8 cellular contexts compared by ENCODE assay signal in genomic region chr12:123119808-123120207, GRCh38. TPM values are rescaled to one million over a fixed set of nuclear protein-coding genes. Genes with fewer than 3 reads are reported as not detected.
DNase-seq lines count a peak whose midpoint lies in the region; ATAC-seq and TF ChIP-seq lines count a peak whose summit lies in the region.

No MANE protein-coding gene starts in this region.

- no peak overlapping the region for H2BK15ac ChIP-seq in IMR-90 (ENCODE audit: low read depth, low read length)

- no peaks in the 10 kb centered on the region for H3K27me3 ChIP-seq in CD4-positive, alpha-beta T cell (ENCODE audit: control insufficient read depth, insufficient read depth, low read length)
- H3K27me3 ChIP-seq in IMR-90 (ENCODE audit: control insufficient read depth, insufficient read depth, low read length), result no peaks in the 10 kb centered on the region
- no peaks in the 10 kb centered on the region for H3K27me3 ChIP-seq in right lobe of liver

- H3K4me1 ChIP-seq in IMR-90 (ENCODE audit: control insufficient read depth, insufficient read depth, low read length), result peaks cover 23% of the 10 kb centered on the region
- H3K4me1 ChIP-seq in right lobe of liver, result peaks cover 0 to 42% (median 15%) of the 10 kb centered on the region in 4 donors

- peaks cover 7% of the 10 kb centered on the region for H3K36me3 Mint-ChIP-seq in CD4-positive, alpha-beta T cell (ENCODE audit: low read depth)
- no peaks in the 10 kb centered on the region for H3K36me3 Mint-ChIP-seq in CD14-positive monocyte

- no peak overlapping the region for H2AFZ ChIP-seq in IMR-90 (replicated peaks; ENCODE audit: low read length, poor library complexity)

- peak overlapping the region; percentile 58 for H3K27ac ChIP-seq in CD4-positive, alpha-beta T cell (ENCODE audit: low read depth, low read length)
- no peak overlapping the region for H3K27ac ChIP-seq in IMR-90 (ENCODE audit: insufficient read depth, low read length)
- no peak overlapping the region for H3K27ac ChIP-seq in right lobe of liver

- intact Hi-C loops in CD4-positive, alpha-beta T cell (cut with DNase I, micrococcal nuclease), result loop anchor here in 1 of 2 experiments (2.0 kb wide), 1 partner anchor 45 kb away; no protein-coding TSS in a partner anchor
- intact Hi-C loops in IMR-90 (cut with micrococcal nuclease) (no loop called here), CD14-positive monocyte (cut with micrococcal nuclease) (no loop called here), right lobe of liver (cut with DNase I) (no loop called here)

- no peak overlapping the region for H2BK5ac ChIP-seq in IMR-90 (ENCODE audit: low read depth, low read length, poor library complexity, severe bottlenecking)

- H3K9me1 ChIP-seq in IMR-90 (ENCODE audit: insufficient read depth, low read length), result peaks cover 30% of the 10 kb centered on the region

- no peak overlapping the region for H3K56ac ChIP-seq in IMR-90 (ENCODE audit: extremely low read depth, insufficient read depth, low read length)

- peak; percentile 58 for ATAC-seq in CD4-positive, alpha-beta T cell (ENCODE audit: poor library complexity)
- ATAC-seq in GM21526 (IDR thresholded peaks at IDR 0.05; ENCODE audit: low FRiP score, unreplicated experiment) (peak; percentile 88), IMR-90 (ENCODE audit: low read depth) (no peak), right lobe of liver (no peak)

- no peak overlapping the region for H2BK20ac ChIP-seq in IMR-90 (ENCODE audit: low read depth, low read length)

- no peak overlapping the region for H4K8ac ChIP-seq in IMR-90 (ENCODE audit: low read depth in 2 of 2, low read length in 2 of 2)

- H3K18ac ChIP-seq in IMR-90 (ENCODE audit: low read depth, low read length), result no peak overlapping the region

- H2AK5ac ChIP-seq in IMR-90 (ENCODE audit: low read depth, low read length), result peak overlapping the region; percentile 64; the same call in 1 of the 2 replicates

- peaks cover under 1 to 52% of the 10 kb centered on the region in 2 experiments; a peak in 3 of 4 replicates for H3K79me1 ChIP-seq in IMR-90 (ENCODE audit: low read depth in 1 of 2, low read length in 2 of 2)

- no peak for TF ChIP-seq RAD21 in IMR-90 (IDR thresholded peaks at IDR 0.05; ENCODE audit: low read length)

- DNase-seq in CD4-positive, alpha-beta T cell, result peak in 6 of 10 experiments; percentile 26 to 49 (median 34)
- no peak for DNase-seq in IMR-90
- DNase-seq in activated naive CD4-positive, alpha-beta T cell treated with anti-CD3 and anti-CD28 coated beads, Interleukin-2, amount 50 U/mL, for 16 hours, result peak; percentile 55
- no peak for DNase-seq in SIG-M5 treated with dmso at 0.1 percent for 504 hours (lab: John Stamatoyannopoulos, UW; ENCODE audit: unreplicated experiment)
- DNase-seq in NCI-H226, result no peak
- DNase-seq in CD14-positive monocyte (ENCODE audit: low spot score), result no peak
- DNase-seq in right lobe of liver, result no peak

- H3K4me1 Mint-ChIP-seq in CD4-positive, alpha-beta T cell (ENCODE audit: low read depth), result peaks cover 85% of the 10 kb centered on the region
- H3K4me1 Mint-ChIP-seq in CD14-positive monocyte, result peaks cover 17% of the 10 kb centered on the region

- no peak overlapping the region for H3K4ac ChIP-seq in IMR-90 (ENCODE audit: low read depth, low read length)

- BruUV-seq in IMR-90 (replicated peaks; lab: Mats Ljungman, UMichigan), result no TSS peak

- in situ Hi-C loops in IMR-90 (cut with MboI; ENCODE audit: low sequenced_read_pairs), result no loop called here

- H4K5ac ChIP-seq in IMR-90 (ENCODE audit: low read depth, low read length), result no peak overlapping the region

- no peak overlapping the region for H2BK120ac ChIP-seq in IMR-90 (ENCODE audit: low read depth, low read length)

- H3K27me3 Mint-ChIP-seq in CD4-positive, alpha-beta T cell, result no peaks in the 10 kb centered on the region
- H3K27me3 Mint-ChIP-seq in CD14-positive monocyte (ENCODE audit: low read depth in 3 of 3), result peaks cover 0 to 4% (median 2%) of the 10 kb centered on the region in 3 donors

- TF ChIP-seq POLR2A in IMR-90 (IDR thresholded peaks at IDR 0.05; ENCODE audit: low read depth, low read length) (no peak), right lobe of liver (IDR thresholded peaks at IDR 0.05) (no peak)

- CTCF ChIA-PET in CD4-positive, alpha-beta T cell (lab: Charles Lee), result interaction anchor here (0.8 to 1.9 kb wide), 4 partner anchors 11 to 118 kb away, joined by 3 to 6 read pairs (median 4); no protein-coding TSS in a partner anchor
- CTCF ChIA-PET in IMR-90 (lab: Yijun Ruan, JAX), result no interaction called here

- peak overlapping the region; percentile 99 for H3K27ac Mint-ChIP-seq in CD4-positive, alpha-beta T cell
- no peak overlapping the region for H3K27ac Mint-ChIP-seq in CD14-positive monocyte

- dilution Hi-C loops in IMR-90 (cut with HindIII; ENCODE audit: low sequenced_read_pairs, unreplicated experiment), result no loop called here

- 89% methylated on average over 5 of the region's 7 CpGs; no CpG with 5 or more reads in 1 of the 2 experiments for WGBS in IMR-90 (ENCODE audit: extremely low coverage in 2 of 2, insufficient read length in 1 of 2), 2 experiments
- WGBS in right lobe of liver (ENCODE audit: insufficient coverage, low coverage, low lambda C conversion rate, missing lambda C conversion rate), result 89% methylated on average over 5 of the region's 7 CpGs

- H3K36me3 ChIP-seq in IMR-90 (ENCODE audit: control insufficient read depth, insufficient read depth, low read length) (no peaks in the 10 kb centered on the region), right lobe of liver (no peaks in the 10 kb centered on the region)

- peak overlapping the region; percentile 65 for H3K4me3 Mint-ChIP-seq in CD4-positive, alpha-beta T cell
- H3K4me3 Mint-ChIP-seq in CD14-positive monocyte, result no peak overlapping the region

- H3K23ac ChIP-seq in IMR-90 (ENCODE audit: low read depth, low read length), result no peak overlapping the region

- no peak overlapping the region for H4K91ac ChIP-seq in IMR-90 (ENCODE audit: insufficient read depth, low read depth, low read length)

- H3K9me3 Mint-ChIP-seq in CD4-positive, alpha-beta T cell, result no peaks in the 10 kb centered on the region
- H3K9me3 Mint-ChIP-seq in CD14-positive monocyte, result no peaks in the 10 kb centered on the region

- H3K4me2 ChIP-seq in IMR-90 (ENCODE audit: low read depth, low read length), result no peak overlapping the region

- H3K14ac ChIP-seq in IMR-90 (replicated peaks; ENCODE audit: low read depth, low read length), result no peak overlapping the region

- no peaks in the 10 kb centered on the region for H3K9me3 ChIP-seq in CD4-positive, alpha-beta T cell (ENCODE audit: control insufficient read depth, low read length)
- H3K9me3 ChIP-seq in IMR-90 (ENCODE audit: control insufficient read depth, insufficient read depth, low read length), result no peaks in the 10 kb centered on the region
- no peaks in the 10 kb centered on the region for H3K9me3 ChIP-seq in right lobe of liver

- no peak overlapping the region for H3K9ac ChIP-seq in IMR-90 (ENCODE audit: low read depth, low read length)

- no peak overlapping the region for H2AK9ac ChIP-seq in IMR-90 (replicated peaks; ENCODE audit: low read depth, low read length, poor library complexity)

- H4K20me1 ChIP-seq in IMR-90 (ENCODE audit: insufficient read depth, low read length), result peaks cover 36% of the 10 kb centered on the region

- no peak for TF ChIP-seq CTCF in CD4-positive, alpha-beta T cell (IDR thresholded peaks at IDR 0.05)
- TF ChIP-seq CTCF in IMR-90 (conservative IDR thresholded peaks at IDR 0.05; ENCODE audit: low read depth, low read length), result no peak
- TF ChIP-seq CTCF in CD14-positive monocyte (IDR thresholded peaks at IDR 0.05), result no peak
- no peak for TF ChIP-seq CTCF in right lobe of liver (IDR thresholded peaks at IDR 0.05)

- POLR2A ChIA-PET in CD4-positive, alpha-beta T cell (lab: Charles Lee), result interaction anchor here (0.7 to 5.1 kb wide), 12 partner anchors 10 to 118 kb away, joined by 3 to 58 read pairs (median 14); partner anchors contain the start of genes MPHOSPH9, MTRFR and PITPNM2
- POLR2A ChIA-PET in IMR-90 (lab: Charles Lee; ENCODE audit: unreplicated experiment), result no interaction called here

- H3K4me3 ChIP-seq in IMR-90 (ENCODE audit: insufficient read depth, low read depth, low read length) (no peak overlapping the region), right lobe of liver (no peak overlapping the region)

TF ChIP-seq in IMR-90, 13 proteins besides CTCF, POLR2A, EP300 and RAD21 (continues in another document):
- no peak for TF ChIP-seq RFX5 (IDR thresholded peaks at IDR 0.05; ENCODE audit: low read depth, low read length)
- TF ChIP-seq MAFK (IDR thresholded peaks at IDR 0.05; ENCODE audit: low read depth, low read length), result no peak
- TF ChIP-seq ELK1 (IDR thresholded peaks at IDR 0.05; ENCODE audit: borderline replicate concordance, low read depth, low read length), result no peak
- no peak for TF ChIP-seq USF2 (IDR thresholded peaks at IDR 0.05; ENCODE audit: low read depth, low read length)
- no peak for TF ChIP-seq FOS (IDR thresholded peaks at IDR 0.05; ENCODE audit: low read depth, low read length)
- no peak for TF ChIP-seq CEBPB (IDR thresholded peaks at IDR 0.05; ENCODE audit: low read depth, low read length)
- TF ChIP-seq MAZ (IDR thresholded peaks at IDR 0.05; ENCODE audit: borderline replicate concordance, low read depth, low read length), result no peak
- TF ChIP-seq MXI1 (IDR thresholded peaks at IDR 0.05; ENCODE audit: borderline replicate concordance, low read depth, low read length), result no peak

RNA-seq across cellular contexts. Expression of gene PITPNM2, which starts 31.1 kb away (rescaled TPM):
- 10 to 100 TPM; 37.3 to 38.3 TPM for total RNA-seq in CD4-positive, alpha-beta T cell
- total RNA-seq in IMR-90 (2012; rRNA removed), result 0.83 and 1.6 TPM in 2 replicates
- 3.0 and 3.1 TPM in 2 replicates for polyA plus RNA-seq in IMR-90 (2012; rRNA removed)
- polyA plus RNA-seq in IMR-90 (2012; cell fraction: cytosol; rRNA removed), result 1.4 and 3.3 TPM in 2 replicates
- 12.1 and 24.5 TPM in 2 replicates for polyA plus RNA-seq in IMR-90 (2012; cell fraction: nucleus; rRNA removed; ENCODE audit: low replicate concordance)
- under 1 TPM in 1 of 2 donors, not detected in 1; 0.08 TPM for polyA plus RNA-seq in CD14-positive monocyte
- 10 to 100 TPM in 4 of 6 experiments, 1 to 10 TPM in 2; 5.8 to 24.7 (median 14.2) TPM for total RNA-seq in right lobe of liver

Comparison
In these comparisons a context has a peak if more than half of its experiments do, and no peak if none do; other contexts are left out.
1. ATAC-seq: peak in CD4-positive, alpha-beta T cell (single experiment) and GM21526 (single experiment); none in IMR-90 (single experiment) and right lobe of liver (0 of 4).
2. DNase-seq: peak in CD4-positive, alpha-beta T cell (6 of 10) and activated naive CD4-positive, alpha-beta T cell treated with anti-CD3 and anti-CD28 coated beads, Interleukin-2, amount 50 U/mL, for 16 hours (single experiment); none in IMR-90 (single experiment), SIG-M5 treated with dmso at 0.1 percent for 504 hours (single experiment), NCI-H226 (single experiment), CD14-positive monocyte (single experiment) and right lobe of liver (0 of 3).